26 cellular contexts compared by ENCODE assay signal in genomic region chr3:178583963-178584575, GRCh38. TPM values are rescaled to one million over a fixed set of nuclear protein-coding genes. Genes with fewer than 3 reads are reported as not detected.
DNase-seq lines count a peak whose midpoint lies in the region; ATAC-seq, FAIRE-seq and TF ChIP-seq lines count a peak whose summit lies in the region.
"Had no signal": no experiment of that assay in that cellular context is flagged by ENCODE, and none has a peak within 500 bp of the region (broad histone marks: within the 10 kb centered on the region; RNA-seq: fewer than 3 reads in every experiment).

No MANE protein-coding gene starts in this region.

- POLR2A ChIA-PET in GM12878 (lab: Charles Lee), result no interaction called here

- peaks cover 16% of the 10 kb centered on the region for H3K4me1 Mint-ChIP-seq in mesothelial cell of epicardium
- H3K4me1 Mint-ChIP-seq: activated naive CD8-positive, alpha-beta T cell treated with anti-CD3 and anti-CD28 coated beads, Interleukin-2, amount 50 U/mL, for 24 hours; activated T-helper 17 cell treated with anti-CD3 and anti-CD28 coated beads, Interleukin-2, amount 50 U/mL, for 72 hours had no signal

- intact Hi-C loops in GM12878 (cut with micrococcal nuclease; ENCODE audit: unreplicated experiment), result no loop called here

- H3K4me3 ChIP-seq in GM12878, result no peak overlapping the region
- H3K4me3 ChIP-seq: A549; BLaER1 treated with 17β-estradiol and CSF1 and Interleukin-3, amounts not matched to agents 10 nM and 100 nM; right lobe of liver; transverse colon had no signal

- CTCF ChIA-PET in GM12878 (lab: Yijun Ruan, JAX), result interaction anchor here (1.0 to 1.2 kb wide), 2 partner anchors 21 to 52 kb away, joined by 3 read pairs; no protein-coding TSS in a partner anchor

- H3K27me3 ChIP-seq in GM12878 (replicated peaks in 1 of 2; ENCODE audit: control insufficient read depth in 2 of 2, insufficient read depth in 2 of 2, low read length in 1 of 2), result no peaks in the 10 kb centered on the region
- H3K27me3 ChIP-seq: BLaER1 treated with 17β-estradiol and CSF1 and Interleukin-3, amounts not matched to agents 10 nM and 100 nM; right lobe of liver; transverse colon had no signal

- no peak overlapping the region for H3K4me3 Mint-ChIP-seq in mesothelial cell of epicardium
- H3K4me3 Mint-ChIP-seq: activated naive CD8-positive, alpha-beta T cell treated with anti-CD3 and anti-CD28 coated beads, Interleukin-2, amount 50 U/mL, for 24 hours; activated T-helper 17 cell treated with anti-CD3 and anti-CD28 coated beads, Interleukin-2, amount 50 U/mL, for 72 hours had no signal

- 18% methylated on average over 4 of the region's 4 CpGs for WGBS in GM12878 (ENCODE audit: insufficient coverage, insufficient replicate concordance, low lambda C conversion rate, missing lambda C conversion rate)

- no TSS peak for BruUV-seq in GM12878 (replicated peaks; lab: Mats Ljungman, UMichigan)

- no peak overlapping the region; the same call in 1 of the 2 replicates for H2AFZ ChIP-seq in GM12878 (ENCODE audit: control insufficient read depth, low read depth, low read length)

- DNase-seq in NCI-H510A treated with DMSO at 0.1 percent for 48 hours (lab: John Stamatoyannopoulos, UW) (peak; percentile 55), NCI-H510A (lab: John Stamatoyannopoulos, UW) (no peak), NCI-H2107 treated with DMSO at 0.1 percent for 48 hours (lab: John Stamatoyannopoulos, UW; ENCODE audit: unreplicated experiment) (peak; percentile 98), GM12878 (ENCODE audit: low read depth, low spot score) (no peak), omental fat pad (ENCODE audit: low spot score) (no peak), nucleus accumbens (lab: John Stamatoyannopoulos, UW) (no peak), HuH-7 (ENCODE audit: low spot score) (no peak), mesothelial cell of epicardium (ENCODE audit: low spot score in 2 of 2, unreplicated experiment in 2 of 2) (no peak)
- DNase-seq: activated naive CD8-positive, alpha-beta T cell treated with anti-CD3 and anti-CD28 coated beads, Interleukin-2, amount 50 U/mL, for 24 hours; dermis blood vessel endothelial cell; NCI-H226; right lobe of liver; stimulated activated naive CD8-positive, alpha-beta T cell treated with anti-CD3 and anti-CD28 coated beads, Interleukin-15, Interleukin-2, amounts not matched to agents 100 U/mL and 50 U/mL, for 24 hours; transverse colon had no signal

- RAD21 ChIA-PET in GM12878 (lab: Charles Lee; ENCODE audit: unreplicated experiment), result interaction anchor here (0.8 kb wide), 1 partner anchor 218 kb away, joined by 3 read pairs; no protein-coding TSS in a partner anchor

- TF ChIP-seq RAD21 in GM12878 (IDR thresholded peaks at IDR 0.05; ENCODE audit: insufficient read depth, low read depth, low read length), result no peak

- no peak for TF ChIP-seq CTCF in GM12878 (IDR thresholded peaks at IDR 0.05 in 2 of 3, conservative IDR thresholded peaks at IDR 0.05 in 1 of 3; ENCODE audit: control insufficient read depth in 2 of 3, extremely low read depth in 1 of 3, insufficient read depth in 1 of 3, low read depth in 3 of 3, low read length in 3 of 3)
- no peak for TF ChIP-seq CTCF in omental fat pad (IDR thresholded peaks at IDR 0.05)
- TF ChIP-seq CTCF in mesothelial cell of epicardium (IDR thresholded peaks at IDR 0.05; ENCODE audit: unreplicated experiment), result no peak

- FAIRE-seq in GM12878 (lab: Jason Lieb, UNC), result no peak
- FAIRE-seq: A549, bronchial epithelial cell, HTR-8/SVneo had no signal

- H3K4me2 ChIP-seq in GM12878 (ENCODE audit: control insufficient read depth, insufficient read depth), result no peak overlapping the region
- H3K4me2 ChIP-seq: A549; BLaER1 treated with 17β-estradiol and CSF1 and Interleukin-3, amounts not matched to agents 10 nM and 100 nM had no signal

- in situ Hi-C loops in GM12878 (cut with MboI), result no loop called here

- no peak for ATAC-seq in GM12878
- peak; percentile 44 for ATAC-seq in omental fat pad (ENCODE audit: low FRiP score)
- ATAC-seq: A549; activated CD4-positive, CD25-positive, alpha-beta regulatory T cell treated with anti-CD3 and anti-CD28 coated beads, Interleukin-2, amount 50 U/mL, for 24 hours; activated naive CD8-positive, alpha-beta T cell treated with anti-CD3 and anti-CD28 coated beads, Interleukin-2, amount 50 U/mL, for 24 hours; activated T-helper 17 cell treated with anti-CD3 and anti-CD28 coated beads, Interleukin-2, amount 50 U/mL, for 72 hours; right lobe of liver; stimulated activated naive CD8-positive, alpha-beta T cell treated with anti-CD3 and anti-CD28 coated beads, Interleukin-15, Interleukin-2, amounts not matched to agents 100 U/mL and 50 U/mL, for 24 hours had no signal

- no peaks in the 10 kb centered on the region for H3K36me3 ChIP-seq in GM12878 (ENCODE audit: control insufficient read depth in 2 of 2, insufficient read depth in 2 of 2, low read length in 1 of 2)
- H3K36me3 ChIP-seq: BLaER1 treated with 17β-estradiol and CSF1 and Interleukin-3, amounts not matched to agents 10 nM and 100 nM; right lobe of liver; transverse colon had no signal

- no peak for TF ChIP-seq POLR2A in GM12878 (IDR thresholded peaks at IDR 0.05; ENCODE audit: low read depth, low read length)

- H3K36me3 Mint-ChIP-seq in mesothelial cell of epicardium, result peaks cover 3% of the 10 kb centered on the region

- H3K9me3 Mint-ChIP-seq in mesothelial cell of epicardium, result peaks cover 19% of the 10 kb centered on the region

- SMC1A ChIA-PET in GM12878 (lab: Charles Lee; ENCODE audit: uncharacterized antibody, unreplicated experiment), result interaction anchor here (0.7 to 1.2 kb wide), 4 partner anchors 9 to 102 kb away, joined by 3 to 5 read pairs (median 4); no protein-coding TSS in a partner anchor

- peaks cover 1% of the 10 kb centered on the region for H3K9me3 ChIP-seq in GM12878 (replicated peaks; ENCODE audit: control insufficient read depth, insufficient read depth, low read length)
- H3K9me3 ChIP-seq: A549, right lobe of liver, transverse colon had no signal

- H3K27me3 Mint-ChIP-seq in mesothelial cell of epicardium (ENCODE audit: low read depth), result no peaks in the 10 kb centered on the region
- H3K27me3 Mint-ChIP-seq: activated naive CD8-positive, alpha-beta T cell treated with anti-CD3 and anti-CD28 coated beads, Interleukin-2, amount 50 U/mL, for 24 hours; activated T-helper 17 cell treated with anti-CD3 and anti-CD28 coated beads, Interleukin-2, amount 50 U/mL, for 72 hours had no signal

- H3K79me2 ChIP-seq in GM12878 (ENCODE audit: control insufficient read depth, insufficient read depth, low read length), result no peaks in the 10 kb centered on the region; the same call in 1 of the 2 replicates

- no peak for TF ChIP-seq EP300 in GM12878 (IDR thresholded peaks at IDR 0.05; ENCODE audit: borderline replicate concordance in 1 of 2, control insufficient read depth in 1 of 2, low read depth in 2 of 2, low read length in 2 of 2)

- peak overlapping the region; percentile 6; the same call in 1 of the 2 replicates for H3K27ac ChIP-seq in GM12878 (ENCODE audit: control insufficient read depth, insufficient read depth)
- H3K27ac ChIP-seq: A549; BLaER1 treated with 17β-estradiol and CSF1 and Interleukin-3, amounts not matched to agents 10 nM and 100 nM; epithelial cell of prostate; right lobe of liver; transverse colon had no signal

- no peak overlapping the region for H3K27ac Mint-ChIP-seq in mesothelial cell of epicardium
- H3K27ac Mint-ChIP-seq: activated naive CD8-positive, alpha-beta T cell treated with anti-CD3 and anti-CD28 coated beads, Interleukin-2, amount 50 U/mL, for 24 hours; activated T-helper 17 cell treated with anti-CD3 and anti-CD28 coated beads, Interleukin-2, amount 50 U/mL, for 72 hours had no signal

- H4K20me1 ChIP-seq in GM12878 (ENCODE audit: control insufficient read depth, insufficient read depth), result no peaks in the 10 kb centered on the region
- H4K20me1 ChIP-seq: BLaER1 treated with 17β-estradiol and CSF1 and Interleukin-3, amounts not matched to agents 10 nM and 100 nM had no signal

- H3K4me1 ChIP-seq in GM12878 (ENCODE audit: control insufficient read depth, insufficient read depth, low read length), result peaks cover 3% of the 10 kb centered on the region; the same call in 1 of the 2 replicates
- H3K4me1 ChIP-seq: A549; BLaER1 treated with 17β-estradiol and CSF1 and Interleukin-3, amounts not matched to agents 10 nM and 100 nM; right lobe of liver had no signal

- no peak overlapping the region for H3K9ac ChIP-seq in GM12878 (ENCODE audit: control insufficient read depth, insufficient read depth, low read length)
- H3K9ac ChIP-seq: BLaER1 treated with 17β-estradiol and CSF1 and Interleukin-3, amounts not matched to agents 10 nM and 100 nM had no signal

TF ChIP-seq in GM12878, 131 proteins besides CTCF, POLR2A, EP300 and RAD21 (continues in another document):
- no peak for TF ChIP-seq MYB (IDR thresholded peaks at IDR 0.05; ENCODE audit: borderline replicate concordance, low read depth, low read length)

RNA-seq across cellular contexts. Expression of gene KCNMB2, which starts 47.8 kb away (rescaled TPM):
- 0.81 and 1.2 TPM in 2 replicates for total RNA-seq in GM12878 (2013; cell fraction: nucleolus; rRNA removed)
- 11.8 and 12.9 TPM in 2 replicates for total RNA-seq in GM12878 (2014; rRNA removed)
- total RNA-seq in GM12878 (2014; rRNA removed; fragmentation: Illumina TruSeq; extraction: Trizol), result 14.9 and 21.2 TPM in 2 replicates
- total RNA-seq in GM12878 (2021), result 7.5 and 8.1 TPM in 2 replicates
- polyA plus RNA-seq in GM12878 (2011; ENCODE audit: low read depth), result 5.2 TPM
- 0.20 and 0.22 TPM in 2 replicates for polyA plus RNA-seq in GM12878 (2011; rRNA removed)
- polyA plus RNA-seq in GM12878 (2011; cell fraction: cytosol; rRNA removed), result 0.23 TPM in 1 of 2 replicates, not detected in the other
- not detected in 2 replicates for polyA plus RNA-seq in GM12878 (2011; cell fraction: nucleus; rRNA removed)
- polyA plus RNA-seq in GM12878 (2012), result 10.5 and 11.7 TPM in 2 replicates
- polyA plus RNA-seq in GM12878 (2014; fragmentation: Illumina TruSeq; extraction: Trizol), result 9.1 and 12.5 TPM in 2 replicates
- 10 to 100 TPM; 10.2 to 18.0 TPM for polyA plus RNA-seq in GM12878 (2014; fragmentation: Nextera tagmentation; extraction: Ambion mirVana)
- 7.0 and 7.3 TPM in 2 replicates for polyA plus RNA-seq in GM12878 (2014; rRNA removed)
- 10 to 100 TPM; 17.8 to 18.8 TPM for polyA plus RNA-seq in GM12878 (2016; fragmentation: Nextera tagmentation; extraction: Ambion mirVana)
- not detected in 2 replicates for polyA minus RNA-seq in GM12878 (2011; rRNA and poly(A)+ RNA removed)
- not detected in 2 replicates for polyA minus RNA-seq in GM12878 (2011; cell fraction: cytosol; rRNA and poly(A)+ RNA removed)
- polyA minus RNA-seq in GM12878 (2011; cell fraction: nucleus; rRNA and poly(A)+ RNA removed), result 0.24 TPM in 1 of 2 replicates, not detected in the other
- under 1 TPM in 2 of 4 donors, not detected in 2; 0.24 to 0.65 TPM for total RNA-seq in omental fat pad
- 2.9 to 3.9 TPM (median 3.0 TPM) in 3 replicates for total RNA-seq in mesothelial cell of epicardium
- total RNA-seq: activated T-helper 17 cell treated with anti-CD3 and anti-CD28 coated beads, Interleukin-2, amount 50 U/mL, for 72 hours; bronchial epithelial cell; dermis blood vessel endothelial cell; LHCN-M2; lower leg skin; OCI-LY7; osteocyte; right lobe of liver; SK-MEL-5 had no signal
- polyA plus RNA-seq: A549 had no signal

Comparison
In these comparisons a context has a peak if more than half of its experiments do, and no peak if none do; other contexts are left out.
1. DNase-seq: peak in NCI-H510A treated with DMSO at 0.1 percent for 48 hours (single experiment) and NCI-H2107 treated with DMSO at 0.1 percent for 48 hours (single experiment); none in NCI-H510A (single experiment), GM12878 (single experiment), omental fat pad (single experiment), nucleus accumbens (0 of 56), HuH-7 (single experiment) and mesothelial cell of epicardium (0 of 2).